In the genomic region with DNA sequence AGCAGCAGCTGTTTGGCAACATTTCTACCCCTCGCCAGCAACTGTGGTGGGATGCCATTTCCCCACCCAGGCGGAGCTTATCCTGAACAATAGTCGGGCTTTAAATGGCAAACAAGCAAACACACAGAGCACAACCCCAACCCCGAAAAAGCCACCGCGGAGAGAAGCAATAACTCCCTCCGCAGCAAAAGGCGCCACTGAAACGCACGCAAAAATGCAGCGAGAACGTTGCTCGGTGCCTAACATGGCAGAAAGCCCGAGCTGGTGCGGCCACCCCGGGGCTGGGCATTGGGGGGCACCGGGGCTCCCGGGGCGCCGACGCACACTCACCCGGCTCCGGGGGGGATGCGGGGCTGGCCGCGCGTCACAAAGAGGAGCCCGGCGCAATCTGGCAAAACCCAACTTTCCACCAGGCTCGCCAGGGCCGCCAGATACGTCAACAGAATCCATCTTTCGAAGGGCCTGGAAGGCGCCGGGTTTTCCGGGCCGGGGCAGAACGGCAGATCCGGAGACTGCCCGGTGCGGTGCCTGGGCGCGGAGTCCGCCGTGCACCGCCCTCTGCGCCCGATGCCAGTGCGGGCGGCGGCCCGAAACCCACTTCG, we compare ENCODE assay signal across 8 cellular contexts. TPM values are rescaled to one million over a fixed set of nuclear protein-coding genes. Genes with fewer than 3 reads are reported as not detected.
A peak's percentile ranks its signal among the peaks of the same experiment; 100 is the strongest.
DNase-seq lines count a peak whose midpoint lies in the region; ATAC-seq and TF ChIP-seq lines count a peak whose summit lies in the region.

No MANE protein-coding gene starts in this region.

- H3K9ac ChIP-seq in adipocyte (ENCODE audit: low read length), result peak overlapping the region; percentile 81

- TF ChIP-seq CTCF in left lung (IDR thresholded peaks at IDR 0.05) (no peak), suprapubic skin (IDR thresholded peaks at IDR 0.05) (no peak)

- H3K4me3 ChIP-seq in adipocyte (ENCODE audit: low read length), result peak overlapping the region; percentile 82
- peak overlapping the region; percentile 37 to 49 for H3K4me3 ChIP-seq in left lung
- peak overlapping the region; percentile 49 for H3K4me3 ChIP-seq in suprapubic skin

- peak overlapping the region; percentile 59 to 73 for H3K27ac ChIP-seq in left lung
- H3K27ac ChIP-seq in suprapubic skin, result peak overlapping the region; percentile 50

- peaks cover 26% of the 10 kb centered on the region for H3K27me3 ChIP-seq in adipocyte (replicated peaks; ENCODE audit: control insufficient read depth, insufficient read depth, low read length)
- peaks cover 4 to 40% of the 10 kb centered on the region in 2 donors for H3K27me3 ChIP-seq in left lung
- H3K27me3 ChIP-seq in suprapubic skin, result peaks cover 4% of the 10 kb centered on the region

- peak; percentile 5 for DNase-seq in NCI-H2171 treated with DMSO at 0.1 percent for 48 hours (lab: John Stamatoyannopoulos, UW)
- DNase-seq in NCI-H2171 (lab: John Stamatoyannopoulos, UW), result no peak
- peak; percentile 24 for DNase-seq in adipocyte (ENCODE audit: low read depth)
- DNase-seq in left lung, result peak in 1 of 2 donors; percentile 58
- DNase-seq in suprapubic skin (ENCODE audit: low spot score in 2 of 2), result no peak
- DNase-seq in SW 1271 (lab: John Stamatoyannopoulos, UW), result no peak

- WGBS in suprapubic skin, result 46% methylated on average over 37 of the region's 53 CpGs

- no peaks in the 10 kb centered on the region for H3K9me3 ChIP-seq in adipocyte (ENCODE audit: control insufficient read depth, low read length)
- no peaks in the 10 kb centered on the region for H3K9me3 ChIP-seq in left lung
- H3K9me3 ChIP-seq in suprapubic skin, result no peaks in the 10 kb centered on the region

- H3K4me1 ChIP-seq in adipocyte (ENCODE audit: control insufficient read depth, insufficient read depth, low read length) (no peaks in the 10 kb centered on the region), left lung (no peaks in the 10 kb centered on the region), suprapubic skin (no peaks in the 10 kb centered on the region)

- TF ChIP-seq EP300 in suprapubic skin (IDR thresholded peaks at IDR 0.05), result no peak

- intact Hi-C loops in left lung (cut with DNase I), result no loop called here

- no peak for TF ChIP-seq POLR2A in suprapubic skin (IDR thresholded peaks at IDR 0.05)

- H3K36me3 ChIP-seq in adipocyte (ENCODE audit: control insufficient read depth, insufficient read depth, low read length, severe bottlenecking) (no peaks in the 10 kb centered on the region), left lung (no peaks in the 10 kb centered on the region), suprapubic skin (no peaks in the 10 kb centered on the region)

- ATAC-seq in left lung, result peak; percentile 4
- ATAC-seq in HG03159 (IDR thresholded peaks at IDR 0.05; ENCODE audit: unreplicated experiment), result no peak
- ATAC-seq in HG02938 (IDR thresholded peaks at IDR 0.05; ENCODE audit: unreplicated experiment), result no peak

RNA-seq across cellular contexts. Expression of gene RAI2, which starts 0.8 kb away (rescaled TPM):
- total RNA-seq in left lung (10 to 100 TPM; 17.3 to 20.6 TPM), suprapubic skin (10 to 100 TPM in 1 of 4 donors, 1 to 10 TPM in 3; 4.4 to 11.2 (median 6.5) TPM)

Comparison
In these comparisons a context has a peak if more than half of its experiments do, and no peak if none do; other contexts are left out.
1. DNase-seq: peak in NCI-H2171 treated with DMSO at 0.1 percent for 48 hours (single experiment) and adipocyte (single experiment); none in NCI-H2171 (single experiment), suprapubic skin (0 of 2) and SW 1271 (0 of 2).
2. Peak in every context shown above with its lines, with median percentiles within 50 percentile points of each other: H3K4me3 ChIP-seq.